Comparison of ENCODE assay signal across 14 cellular contexts in genomic region chr4:45423876-45424275, GRCh38.
"Had no signal": no experiment of that assay in that cellular context is flagged by ENCODE, and none has a peak within 500 bp of the region (broad histone marks: within the 10 kb centered on the region; RNA-seq: fewer than 3 reads in every experiment).

No MANE protein-coding gene starts in this region.

- H3K9me3 ChIP-seq: gastrocnemius medialis had no signal

- H3K27me3 ChIP-seq: gastrocnemius medialis, spleen, transverse colon had no signal

- DNase-seq: effector memory CD4-positive, alpha-beta T cell; gastrocnemius medialis; islet precursor cell; mammary epithelial cell; naive thymus-derived CD4-positive, alpha-beta T cell; posterior cingulate gyrus; spleen; stimulated activated CD4-positive, alpha-beta T cell treated with anti-CD3 and anti-CD28 coated beads, Interleukin-15, amount 100 ng/mL, for 24 hours; stimulated activated CD4-positive, alpha-beta T cell treated with anti-CD3 and anti-CD28 coated beads, Interleukin-1b, Interleukin-23, amount 100 ng/mL, for 48 hours; stimulated activated CD4-positive, alpha-beta T cell treated with anti-CD3 and anti-CD28 coated beads, Interleukin-4, amount 100 ng/mL, for 4 hours; stimulated activated naive B cell treated with anti-CD40 and anti-IgM and Interleukin-4, amounts not matched to agents 10 μg/mL and 1 μg/mL and 100 μg/mL, for 72 hours; stimulated activated naive CD8-positive, alpha-beta T cell treated with anti-CD3 and anti-CD28 coated beads, Interleukin-15, amount 100 ng/mL, for 72 hours; transverse colon had no signal

- H3K4me1 Mint-ChIP-seq: naive thymus-derived CD4-positive, alpha-beta T cell; stimulated activated naive B cell treated with anti-CD40 and anti-IgM and Interleukin-4, amounts not matched to agents 10 μg/mL and 1 μg/mL and 100 μg/mL, for 72 hours; stimulated activated naive CD8-positive, alpha-beta T cell treated with anti-CD3 and anti-CD28 coated beads, Interleukin-15, amount 100 ng/mL, for 72 hours had no signal

- H3K27me3 Mint-ChIP-seq: naive thymus-derived CD4-positive, alpha-beta T cell; stimulated activated naive B cell treated with anti-CD40 and anti-IgM and Interleukin-4, amounts not matched to agents 10 μg/mL and 1 μg/mL and 100 μg/mL, for 72 hours; stimulated activated naive CD8-positive, alpha-beta T cell treated with anti-CD3 and anti-CD28 coated beads, Interleukin-15, amount 100 ng/mL, for 72 hours had no signal

- H3K27ac Mint-ChIP-seq: naive thymus-derived CD4-positive, alpha-beta T cell; stimulated activated naive B cell treated with anti-CD40 and anti-IgM and Interleukin-4, amounts not matched to agents 10 μg/mL and 1 μg/mL and 100 μg/mL, for 72 hours; stimulated activated naive CD8-positive, alpha-beta T cell treated with anti-CD3 and anti-CD28 coated beads, Interleukin-15, amount 100 ng/mL, for 72 hours had no signal

- H3K36me3 Mint-ChIP-seq: naive thymus-derived CD4-positive, alpha-beta T cell; stimulated activated naive B cell treated with anti-CD40 and anti-IgM and Interleukin-4, amounts not matched to agents 10 μg/mL and 1 μg/mL and 100 μg/mL, for 72 hours had no signal

- H3K36me3 ChIP-seq: gastrocnemius medialis, spleen, thoracic aorta, transverse colon had no signal

- H3K4me1 ChIP-seq: gastrocnemius medialis, spleen, transverse colon had no signal

- H3K4me3 Mint-ChIP-seq: naive thymus-derived CD4-positive, alpha-beta T cell; stimulated activated naive B cell treated with anti-CD40 and anti-IgM and Interleukin-4, amounts not matched to agents 10 μg/mL and 1 μg/mL and 100 μg/mL, for 72 hours; stimulated activated naive CD8-positive, alpha-beta T cell treated with anti-CD3 and anti-CD28 coated beads, Interleukin-15, amount 100 ng/mL, for 72 hours had no signal

- H3K4me3 ChIP-seq: gastrocnemius medialis, spleen, thoracic aorta, transverse colon had no signal
